ENCODE assay signal across 8 cellular contexts in the genomic region with DNA sequence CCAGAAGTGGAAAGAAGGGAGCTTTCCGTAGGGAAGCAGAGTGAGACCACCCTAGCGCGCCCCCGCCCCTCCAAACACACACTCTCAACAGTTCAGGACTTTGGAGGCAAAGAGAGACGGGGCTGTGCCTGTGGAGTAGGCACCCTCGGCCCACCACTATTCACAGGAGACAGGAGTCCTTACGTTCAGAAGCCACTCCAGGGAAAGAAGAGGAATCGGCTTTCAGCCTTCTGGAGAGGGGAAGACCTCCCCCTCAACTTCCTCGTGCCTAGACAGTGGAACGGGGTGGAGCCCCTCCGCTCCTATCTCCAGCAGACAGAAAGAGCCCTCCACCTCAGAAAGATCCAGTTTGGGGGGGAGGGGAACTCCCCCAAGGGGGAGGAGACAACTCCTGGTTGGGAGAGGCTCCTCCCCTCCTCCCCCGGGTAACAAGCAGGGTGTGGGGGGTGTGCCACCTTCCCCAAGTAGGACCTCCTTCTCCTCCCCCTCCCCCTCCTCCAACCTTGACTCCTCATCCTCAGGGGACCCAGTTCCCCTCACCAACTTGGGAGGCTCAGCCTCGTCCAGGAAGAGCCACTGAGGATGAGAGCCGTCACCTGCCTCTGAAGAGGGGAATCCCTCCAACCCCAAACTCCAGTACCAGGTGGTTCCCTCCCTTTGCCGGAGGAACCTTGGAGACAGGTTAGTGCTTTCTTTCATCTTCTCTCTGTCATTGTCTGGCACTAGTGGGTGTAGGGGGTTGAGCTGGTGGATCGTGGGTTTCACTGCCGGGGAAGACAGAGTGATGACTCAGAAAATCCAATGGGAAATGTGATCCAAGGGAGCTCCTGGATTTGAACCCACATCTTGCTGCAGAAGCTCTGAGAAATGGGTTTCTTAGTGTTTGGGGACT. TPM values are rescaled to one million over a fixed set of nuclear protein-coding genes. Genes with fewer than 3 reads are reported as not detected.
DNase-seq lines count a peak whose midpoint lies in the region; ATAC-seq and TF ChIP-seq lines count a peak whose summit lies in the region.

No MANE protein-coding gene starts in this region.

- peaks cover 62% of the 10 kb centered on the region for H3K4me1 ChIP-seq in DND-41 (ENCODE audit: insufficient read depth, low read length)
- H3K4me1 ChIP-seq in tibial artery: peaks cover 0 to 62% (median 52%) of the 10 kb centered on the region in 4 donors

- H3K36me3 ChIP-seq in DND-41 (ENCODE audit: insufficient read depth, low read length) (peaks cover 27% of the 10 kb centered on the region), tibial artery (no peaks in the 10 kb centered on the region)

- ATAC-seq in DND-41 (ENCODE audit: insufficient read depth, low read depth): peak; percentile 52
- no peak for ATAC-seq in HG03520 (IDR thresholded peaks at IDR 0.05; ENCODE audit: unreplicated experiment)

- DNase-seq in DND-41 (peak; percentile 69), H4 (ENCODE audit: low spot score) (peak; percentile 34), NCI-H2171 treated with DMSO at 0.1 percent for 48 hours (lab: John Stamatoyannopoulos, UW) (peak; percentile 97), activated T-cell treated with anti-CD3 and anti-CD28 coated beads for 48 hours (ENCODE audit: low read depth) (peak; percentile 25), fibroblast of gingiva (ENCODE audit: low read depth) (peak; percentile 33), myocyte (ENCODE audit: low read depth) (peak; percentile 44), tibial artery (peak; percentile 78 to 88)

- TF ChIP-seq CTCF in DND-41 (IDR thresholded peaks at IDR 0.05; ENCODE audit: borderline replicate concordance, extremely low read depth, low read length, poor library complexity, severe bottlenecking) (no peak), tibial artery (IDR thresholded peaks at IDR 0.05) (no peak)

- peaks cover 65% of the 10 kb centered on the region for H3K79me2 ChIP-seq in DND-41 (ENCODE audit: insufficient read depth, low read length)

- H3K9ac ChIP-seq in DND-41 (ENCODE audit: low read depth, low read length): peak overlapping the region; percentile 99

- H3K27me3 ChIP-seq in DND-41 (ENCODE audit: insufficient read depth, low read length, poor library complexity) (no peaks in the 10 kb centered on the region), tibial artery (no peaks in the 10 kb centered on the region)

- peak overlapping the region; percentile 74 for H2AFZ ChIP-seq in DND-41 (ENCODE audit: low read depth, low read length)

- intact Hi-C loops in tibial artery (cut with DNase I; ENCODE audit: low total_unique reads): no loop called here

- peak overlapping the region; percentile 88 for H3K27ac ChIP-seq in DND-41 (ENCODE audit: low read length)
- H3K27ac ChIP-seq in tibial artery: peak overlapping the region; percentile 92 to 97

- peaks cover 25% of the 10 kb centered on the region; the same call in 1 of the 2 replicates for H4K20me1 ChIP-seq in DND-41 (ENCODE audit: insufficient read depth, low read length)

- H3K9me3 ChIP-seq in DND-41 (ENCODE audit: insufficient read depth, low read length, severe bottlenecking) (no peaks in the 10 kb centered on the region), tibial artery (no peaks in the 10 kb centered on the region)

- H3K4me2 ChIP-seq in DND-41 (ENCODE audit: insufficient read depth, low read length): peak overlapping the region; percentile 78

- H3K4me3 ChIP-seq in DND-41 (ENCODE audit: low read depth in 1 of 2, low read length in 2 of 2) (peak overlapping the region; percentile 93 to 96), tibial artery (peak overlapping the region; percentile 80 to 85)

RNA-seq across cellular contexts. Expression of gene FOXJ2, which starts 0.9 kb away (rescaled TPM):
- total RNA-seq in H4 (2014; rRNA removed; shearing (Covaris generic)): 5.9 and 6.2 TPM in 2 replicates
- 8.4 and 11.9 TPM in 2 replicates for total RNA-seq in myocyte
- polyA plus RNA-seq in myocyte (2012): 12.1 TPM

RNA-seq across cellular contexts. Expression of gene C3AR1, which starts 32.8 kb away (rescaled TPM):
- 0.95 and 1.8 TPM in 2 replicates for total RNA-seq in H4 (2014; rRNA removed; shearing (Covaris generic))
- total RNA-seq in myocyte: 0.08 TPM in 1 of 2 replicates, not detected in the other
- polyA plus RNA-seq in myocyte (2012): 0.15 TPM

RNA-seq across cellular contexts. Expression of gene NECAP1, which starts 48.7 kb away (rescaled TPM):
- total RNA-seq in H4 (2014; rRNA removed; shearing (Covaris generic)): 34.7 and 50.5 TPM in 2 replicates
- total RNA-seq in myocyte: 53.1 and 55.7 TPM in 2 replicates
- 25.2 TPM for polyA plus RNA-seq in myocyte (2012)

Comparison
In these comparisons a context has a peak if more than half of its experiments do, and no peak if none do; other contexts are left out.
1. DNase-seq: peak in every context shown above with its lines; median percentile 97 in NCI-H2171 treated with DMSO at 0.1 percent for 48 hours; 83 in tibial artery; 69 in DND-41; 44 in myocyte; 34 in H4; 33 in fibroblast of gingiva; 25 in activated T-cell treated with anti-CD3 and anti-CD28 coated beads for 48 hours.